ENCODE assay signal across 10 cellular contexts in the genomic region with DNA sequence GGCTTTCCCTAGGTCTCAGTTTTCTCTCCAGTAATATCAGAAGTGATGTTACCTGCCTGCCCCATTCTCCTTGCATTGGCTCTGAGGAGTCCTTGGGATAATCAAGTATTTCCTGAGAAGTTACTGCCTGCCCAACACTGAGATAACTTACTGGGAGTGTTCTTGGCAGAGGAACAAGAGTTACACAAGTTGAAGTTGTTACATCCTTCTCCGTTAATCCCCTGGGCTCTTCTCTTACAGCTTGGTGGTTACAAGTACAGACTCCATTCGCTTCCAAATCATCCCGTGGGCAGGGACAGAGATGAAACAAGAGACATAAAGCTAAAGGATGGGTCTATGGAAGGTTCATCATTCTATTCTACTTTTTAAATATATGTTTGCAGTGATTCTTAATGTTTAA.
A peak's percentile ranks its signal among the peaks of the same experiment; 100 is the strongest.
DNase-seq lines count a peak whose midpoint lies in the region; ATAC-seq and TF ChIP-seq lines count a peak whose summit lies in the region.
"Had no signal": no experiment of that assay in that cellular context is flagged by ENCODE, and none has a peak within 500 bp of the region (broad histone marks: within the 10 kb centered on the region; RNA-seq: fewer than 3 reads in every experiment).

No MANE protein-coding gene starts in this region.

- no peak for TF ChIP-seq POLR2A in vagina (IDR thresholded peaks at IDR 0.05)

- TF ChIP-seq CTCF in AG09309 (IDR thresholded peaks at IDR 0.05; ENCODE audit: control insufficient read depth, insufficient read depth, low read depth, low read length, missing control alignments): no peak
- no peak for TF ChIP-seq CTCF in fibroblast of mammary gland (conservative IDR thresholded peaks at IDR 0.05; ENCODE audit: control insufficient read depth, insufficient read depth, low read depth, low read length)
- no peak for TF ChIP-seq CTCF in osteocyte (IDR thresholded peaks at IDR 0.05)
- TF ChIP-seq CTCF in vagina (IDR thresholded peaks at IDR 0.05): no peak

- H3K27me3 ChIP-seq in vagina: no peaks in the 10 kb centered on the region

- no peak overlapping the region for H3K9ac ChIP-seq in SK-N-MC (ENCODE audit: insufficient read length)

- peak overlapping the region; percentile 98 for H3K27ac Mint-ChIP-seq in osteocyte (ENCODE audit: unreplicated experiment)
- H3K27ac Mint-ChIP-seq: naive thymus-derived CD4-positive, alpha-beta T cell had no signal

- H3K36me3 Mint-ChIP-seq in osteocyte (ENCODE audit: unreplicated experiment): peaks cover 7% of the 10 kb centered on the region

- no peak overlapping the region for H3K4me3 Mint-ChIP-seq in osteocyte (ENCODE audit: unreplicated experiment)
- H3K4me3 Mint-ChIP-seq: naive thymus-derived CD4-positive, alpha-beta T cell had no signal

- H3K9me3 ChIP-seq in SK-N-MC (ENCODE audit: low read depth, low read length) (no peaks in the 10 kb centered on the region), vagina (no peaks in the 10 kb centered on the region)

- intact Hi-C loops in vagina (cut with DNase I): no loop called here

- no peaks in the 10 kb centered on the region for H3K9me3 Mint-ChIP-seq in osteocyte (ENCODE audit: unreplicated experiment)
- H3K9me3 Mint-ChIP-seq: naive thymus-derived CD4-positive, alpha-beta T cell had no signal

- H3K27me3 Mint-ChIP-seq in osteocyte (ENCODE audit: unreplicated experiment): no peaks in the 10 kb centered on the region
- H3K27me3 Mint-ChIP-seq: naive thymus-derived CD4-positive, alpha-beta T cell had no signal

- peaks cover 70% of the 10 kb centered on the region for H3K4me1 Mint-ChIP-seq in osteocyte (ENCODE audit: unreplicated experiment)

- H3K36me3 ChIP-seq in SK-N-MC (ENCODE audit: insufficient read depth, low read length): no peaks in the 10 kb centered on the region
- H3K36me3 ChIP-seq in vagina: no peaks in the 10 kb centered on the region

- no peak for ATAC-seq in GM19035 (IDR thresholded peaks at IDR 0.05; ENCODE audit: unreplicated experiment)
- ATAC-seq: naive thymus-derived CD4-positive, alpha-beta T cell had no signal

- peak; percentile 94 for DNase-seq in AG09309 (ENCODE audit: low read depth)
- peak; percentile 75 for DNase-seq in SK-N-MC (ENCODE audit: low read depth, low spot score)
- peak; percentile 97 for DNase-seq in fibroblast of mammary gland (ENCODE audit: low read depth)
- DNase-seq in osteocyte (ENCODE audit: extremely low spot score, unreplicated experiment): no peak
- no peak for DNase-seq in vagina (ENCODE audit: extremely low spot score in 2 of 2)
- DNase-seq in hippocampal formation (lab: John Stamatoyannopoulos, UW): no peak
- no peak for DNase-seq in activated naive CD4-positive, alpha-beta T cell (lab: John Stamatoyannopoulos, UW)
- DNase-seq: naive thymus-derived CD4-positive, alpha-beta T cell; NCI-H1105 had no signal

- H3K4me3 ChIP-seq in AG09309 (ENCODE audit: control insufficient read depth, low read depth, low read length) (no peak overlapping the region), SK-N-MC (no peak overlapping the region), fibroblast of mammary gland (ENCODE audit: control insufficient read depth, low read depth, low read length) (no peak overlapping the region), vagina (no peak overlapping the region)

- H3K27ac ChIP-seq in SK-N-MC (no peak overlapping the region), vagina (no peak overlapping the region)

- H3K4me1 ChIP-seq in vagina: peaks cover 17% of the 10 kb centered on the region

Comparison
In these comparisons a context has a peak if more than half of its experiments do, and no peak if none do; other contexts are left out.
1. DNase-seq: peak in AG09309 (single experiment), SK-N-MC (single experiment) and fibroblast of mammary gland (single experiment); none in osteocyte (single experiment), vagina (0 of 2), hippocampal formation (0 of 2) and activated naive CD4-positive, alpha-beta T cell (0 of 4).